Comparison of ENCODE assay signal across 8 cellular contexts in genomic region chr11:250740-251299, GRCh38. TPM values are rescaled to one million over a fixed set of nuclear protein-coding genes. Genes with fewer than 3 reads are reported as not detected.
A peak's percentile ranks its signal among the peaks of the same experiment; 100 is the strongest.
DNase-seq lines count a peak whose midpoint lies in the region; ATAC-seq, FAIRE-seq and TF ChIP-seq lines count a peak whose summit lies in the region.

No MANE protein-coding gene starts in this region.

- no peaks in the 10 kb centered on the region for H3K79me2 ChIP-seq in neural cell (replicated peaks; ENCODE audit: insufficient read depth, low read length)

- H3K4me3 ChIP-seq in epithelial cell of proximal tubule (ENCODE audit: low read depth, low read length): no peak overlapping the region
- no peak overlapping the region for H3K4me3 ChIP-seq in neural cell (ENCODE audit: low read length)
- no peak overlapping the region for H3K4me3 ChIP-seq in testis

- TF ChIP-seq EP300 in neural cell (conservative IDR thresholded peaks at IDR 0.05; ENCODE audit: poor library complexity, severe bottlenecking): no peak

- CTCF ChIA-PET in activated CD8-positive, alpha-beta memory T cell treated with anti-CD3 and anti-CD28 coated beads, Interleukin-2, amount 10 ng/mL, durations not matched to agents 7 days and 5 days (lab: Charles Lee): interaction anchor here (0.7 to 4.7 kb wide), 37 partner anchors 10 to 472 kb away, joined by 3 to 45 read pairs (median 6); partner anchors contain the start of genes BET1L, IFITM2, IFITM5 and NLRP6

- 80 to 85% methylated on average over 10 of the region's 10 CpGs for WGBS in testis, 2 donors

- H3K9ac ChIP-seq in neural cell (ENCODE audit: low read length): no peak overlapping the region

- H3K36me3 ChIP-seq in neural cell (ENCODE audit: insufficient read depth, low read length): no peaks in the 10 kb centered on the region
- H3K36me3 ChIP-seq in testis (ENCODE audit: low read depth, missing control alignments): no peaks in the 10 kb centered on the region

- H3K27me3 Mint-ChIP-seq in activated CD8-positive, alpha-beta memory T cell treated with anti-CD3 and anti-CD28 coated beads, Interleukin-2, amount 10 ng/mL, durations not matched to agents 7 days and 5 days: no peaks in the 10 kb centered on the region

- no peak overlapping the region for H3K4me2 ChIP-seq in neural cell (ENCODE audit: low read length)

- H3K27me3 ChIP-seq in neural cell (ENCODE audit: insufficient read depth, low read depth, low read length) (no peaks in the 10 kb centered on the region), testis (no peaks in the 10 kb centered on the region)

- TF ChIP-seq POLR2A in testis (IDR thresholded peaks at IDR 0.05): no peak

- DNase-seq in NCI-H2227 (lab: John Stamatoyannopoulos, UW; ENCODE audit: unreplicated experiment) (peak; percentile 75), epithelial cell of proximal tubule (ENCODE audit: low read depth) (no peak), testis (peak; percentile 77), HTR-8/SVneo (ENCODE audit: insufficient read length, low spot score) (no peak)
- DNase-seq in activated CD8-positive, alpha-beta memory T cell treated with anti-CD3 and anti-CD28 coated beads, Interleukin-2, amount 10 ng/mL, durations not matched to agents 7 days and 5 days: peak; percentile 83

- no peaks in the 10 kb centered on the region for H3K4me1 ChIP-seq in testis

- H3K4me1 Mint-ChIP-seq in activated CD8-positive, alpha-beta memory T cell treated with anti-CD3 and anti-CD28 coated beads, Interleukin-2, amount 10 ng/mL, durations not matched to agents 7 days and 5 days: peaks cover 12% of the 10 kb centered on the region

- H3K36me3 Mint-ChIP-seq in activated CD8-positive, alpha-beta memory T cell treated with anti-CD3 and anti-CD28 coated beads, Interleukin-2, amount 10 ng/mL, durations not matched to agents 7 days and 5 days: peaks cover 48% of the 10 kb centered on the region

- peak; percentile 86 for TF ChIP-seq CTCF in GM12872 (IDR thresholded peaks at IDR 0.05; ENCODE audit: insufficient read depth, low read depth, low read length)
- TF ChIP-seq CTCF in epithelial cell of proximal tubule (conservative IDR thresholded peaks at IDR 0.05; ENCODE audit: low read depth, low read length): peak; percentile 70
- peak; percentile 59 for TF ChIP-seq CTCF in neural cell (IDR thresholded peaks at IDR 0.05; ENCODE audit: poor library complexity, severe bottlenecking)
- peak; percentile 33 to 57 (median 40) for TF ChIP-seq CTCF in testis (IDR thresholded peaks at IDR 0.05)

- no peak overlapping the region for H2AFZ ChIP-seq in neural cell (ENCODE audit: low read depth, low read length)

- intact Hi-C loops in testis (cut with DNase I; ENCODE audit: low total_unique reads): no loop called here

- FAIRE-seq in HTR-8/SVneo (lab: Jason Lieb, UNC): no peak

- peak; percentile 97 for ATAC-seq in activated CD8-positive, alpha-beta memory T cell treated with anti-CD3 and anti-CD28 coated beads, Interleukin-2, amount 10 ng/mL, durations not matched to agents 7 days and 5 days
- ATAC-seq in GM21717 (IDR thresholded peaks at IDR 0.05; ENCODE audit: unreplicated experiment): no peak

- H3K27ac ChIP-seq in neural cell (ENCODE audit: low read length) (no peak overlapping the region), testis (no peak overlapping the region)

- H3K9me2 ChIP-seq in neural cell (ENCODE audit: insufficient read depth, low read length): no peaks in the 10 kb centered on the region

- no peaks in the 10 kb centered on the region for H3F3A ChIP-seq in neural cell (ENCODE audit: insufficient read depth, low read length, poor library complexity, severe bottlenecking)

- H3K27ac Mint-ChIP-seq in activated CD8-positive, alpha-beta memory T cell treated with anti-CD3 and anti-CD28 coated beads, Interleukin-2, amount 10 ng/mL, durations not matched to agents 7 days and 5 days: peak overlapping the region; percentile 49

- H4K20me1 ChIP-seq in neural cell (ENCODE audit: insufficient read depth): no peaks in the 10 kb centered on the region

- H3K9me3 Mint-ChIP-seq in activated CD8-positive, alpha-beta memory T cell treated with anti-CD3 and anti-CD28 coated beads, Interleukin-2, amount 10 ng/mL, durations not matched to agents 7 days and 5 days (ENCODE audit: low read depth): no peaks in the 10 kb centered on the region

- no peak overlapping the region for H3K4me3 Mint-ChIP-seq in activated CD8-positive, alpha-beta memory T cell treated with anti-CD3 and anti-CD28 coated beads, Interleukin-2, amount 10 ng/mL, durations not matched to agents 7 days and 5 days

- H3K9me3 ChIP-seq in neural cell (ENCODE audit: low read length): no peaks in the 10 kb centered on the region
- H3K9me3 ChIP-seq in testis: no peaks in the 10 kb centered on the region

- TF ChIP-seq RAD21 in neural cell (conservative IDR thresholded peaks at IDR 0.05): peak; percentile 40

TF ChIP-seq in neural cell, 6 proteins besides CTCF, POLR2A, EP300 and RAD21:
- no peak for TF ChIP-seq EZH2 (IDR thresholded peaks at IDR 0.05; ENCODE audit: borderline replicate concordance, insufficient read depth, low read length, poor library complexity, severe bottlenecking)
- peak; percentile 60 for TF ChIP-seq SMC3 (conservative IDR thresholded peaks at IDR 0.05; ENCODE audit: poor library complexity)
- TF ChIP-seq MXI1 (conservative IDR thresholded peaks at IDR 0.05; ENCODE audit: poor library complexity, severe bottlenecking): no peak
- TF ChIP-seq REST (IDR thresholded peaks at IDR 0.05; ENCODE audit: borderline replicate concordance): no peak
- TF ChIP-seq TAF1 (IDR thresholded peaks at IDR 0.05; ENCODE audit: low read depth): no peak
- TF ChIP-seq POLR2AphosphoS5 (IDR thresholded peaks at IDR 0.05): no peak

RNA-seq across cellular contexts. Expression of gene PSMD13, which starts 14.0 kb away (rescaled TPM):
- total RNA-seq in activated CD8-positive, alpha-beta memory T cell treated with anti-CD3 and anti-CD28 coated beads, Interleukin-2, amount 10 ng/mL, durations not matched to agents 7 days and 5 days: 100 to 1,000 TPM; 166 to 199 TPM
- total RNA-seq in epithelial cell of proximal tubule: 222 and 249 TPM in 2 replicates
- 174 and 183 TPM in 2 replicates for polyA plus RNA-seq in neural cell
- polyA minus RNA-seq in neural cell: 88.4 and 105 TPM in 2 replicates
- 100 to 1,000 TPM; 128 to 180 TPM for total RNA-seq in testis
- polyA plus RNA-seq in testis (ENCODE audit: insufficient read depth, low read depth, low replicate concordance): 133 TPM

RNA-seq across cellular contexts. Expression of gene SIRT3, which starts 14.7 kb away (rescaled TPM):
- 10 to 100 TPM; 12.8 to 15.9 TPM for total RNA-seq in activated CD8-positive, alpha-beta memory T cell treated with anti-CD3 and anti-CD28 coated beads, Interleukin-2, amount 10 ng/mL, durations not matched to agents 7 days and 5 days
- total RNA-seq in epithelial cell of proximal tubule (5.5 and 11.8 TPM in 2 replicates), testis (10 to 100 TPM; 31.7 to 43.6 TPM)
- polyA plus RNA-seq in neural cell (32.9 and 38.8 TPM in 2 replicates), testis (ENCODE audit: insufficient read depth, low read depth, low replicate concordance) (57.0 TPM)
- 13.3 and 15.3 TPM in 2 replicates for polyA minus RNA-seq in neural cell

RNA-seq across cellular contexts. Expression of gene NLRP6, which starts 27.4 kb away (rescaled TPM):
- total RNA-seq in activated CD8-positive, alpha-beta memory T cell treated with anti-CD3 and anti-CD28 coated beads, Interleukin-2, amount 10 ng/mL, durations not matched to agents 7 days and 5 days: 1 to 10 TPM; 3.8 to 6.9 TPM
- total RNA-seq in epithelial cell of proximal tubule (not detected in 2 replicates), testis (1 to 10 TPM in 1 of 2 donors, under 1 TPM in 1; 0.31 to 2.4 TPM)
- polyA plus RNA-seq in neural cell (not detected in 2 replicates), testis (ENCODE audit: insufficient read depth, low read depth, low replicate concordance) (0.26 TPM)
- not detected in 2 replicates for polyA minus RNA-seq in neural cell

RNA-seq across cellular contexts. Expression of gene PGGHG, which starts 38.1 kb away (rescaled TPM):
- total RNA-seq in activated CD8-positive, alpha-beta memory T cell treated with anti-CD3 and anti-CD28 coated beads, Interleukin-2, amount 10 ng/mL, durations not matched to agents 7 days and 5 days: 100 to 1,000 TPM; 214 to 229 TPM
- 7.8 and 13.1 TPM in 2 replicates for total RNA-seq in epithelial cell of proximal tubule
- 2.1 and 6.0 TPM in 2 replicates for polyA plus RNA-seq in neural cell
- 0.49 and 0.81 TPM in 2 replicates for polyA minus RNA-seq in neural cell
- total RNA-seq in testis: 10 to 100 TPM; 26.5 to 32.5 TPM
- 8.2 TPM for polyA plus RNA-seq in testis (ENCODE audit: insufficient read depth, low read depth, low replicate concordance)

RNA-seq across cellular contexts. Expression of gene RIC8A, which starts 43.3 kb away (rescaled TPM):
- total RNA-seq in activated CD8-positive, alpha-beta memory T cell treated with anti-CD3 and anti-CD28 coated beads, Interleukin-2, amount 10 ng/mL, durations not matched to agents 7 days and 5 days: 100 to 1,000 TPM; 110 to 113 TPM
- 116 and 143 TPM in 2 replicates for total RNA-seq in epithelial cell of proximal tubule
- 128 and 152 TPM in 2 replicates for polyA plus RNA-seq in neural cell
- polyA minus RNA-seq in neural cell: 66.2 and 82.0 TPM in 2 replicates
- 100 to 1,000 TPM; 104 to 108 TPM for total RNA-seq in testis
- 132 TPM for polyA plus RNA-seq in testis (ENCODE audit: insufficient read depth, low read depth, low replicate concordance)

Comparison
In these comparisons a context has a peak if more than half of its experiments do, and no peak if none do; other contexts are left out.
1. DNase-seq: peak in NCI-H2227 (single experiment), activated CD8-positive, alpha-beta memory T cell treated with anti-CD3 and anti-CD28 coated beads, Interleukin-2, amount 10 ng/mL, durations not matched to agents 7 days and 5 days (single experiment) and testis (single experiment); none in epithelial cell of proximal tubule (single experiment) and HTR-8/SVneo (single experiment).
2. Peak in every context shown above with its lines, with median percentiles within 50 percentile points of each other: CTCF ChIP-seq.